In genomic region chr12:69345077-69345476, GRCh38 we compare ENCODE assay signal across 2 cellular contexts.
TF ChIP-seq lines count a peak whose summit lies in the region.

No MANE protein-coding gene starts in this region.

TF ChIP-seq in HEK293, 187 proteins besides CTCF, POLR2A, EP300 and RAD21 (continued from another document):
- TF ChIP-seq PRDM4 (tag by site-specific recombination; IDR thresholded peaks at IDR 0.05) (no peak), ZNF121 (tag by site-specific recombination; IDR thresholded peaks at IDR 0.05) (peak; percentile 62; the same call in 1 of the 2 replicates)

TF ChIP-seq in K562, 482 proteins besides CTCF, POLR2A, EP300 and RAD21 (continued from another document):
- TF ChIP-seq, protein P1, sequence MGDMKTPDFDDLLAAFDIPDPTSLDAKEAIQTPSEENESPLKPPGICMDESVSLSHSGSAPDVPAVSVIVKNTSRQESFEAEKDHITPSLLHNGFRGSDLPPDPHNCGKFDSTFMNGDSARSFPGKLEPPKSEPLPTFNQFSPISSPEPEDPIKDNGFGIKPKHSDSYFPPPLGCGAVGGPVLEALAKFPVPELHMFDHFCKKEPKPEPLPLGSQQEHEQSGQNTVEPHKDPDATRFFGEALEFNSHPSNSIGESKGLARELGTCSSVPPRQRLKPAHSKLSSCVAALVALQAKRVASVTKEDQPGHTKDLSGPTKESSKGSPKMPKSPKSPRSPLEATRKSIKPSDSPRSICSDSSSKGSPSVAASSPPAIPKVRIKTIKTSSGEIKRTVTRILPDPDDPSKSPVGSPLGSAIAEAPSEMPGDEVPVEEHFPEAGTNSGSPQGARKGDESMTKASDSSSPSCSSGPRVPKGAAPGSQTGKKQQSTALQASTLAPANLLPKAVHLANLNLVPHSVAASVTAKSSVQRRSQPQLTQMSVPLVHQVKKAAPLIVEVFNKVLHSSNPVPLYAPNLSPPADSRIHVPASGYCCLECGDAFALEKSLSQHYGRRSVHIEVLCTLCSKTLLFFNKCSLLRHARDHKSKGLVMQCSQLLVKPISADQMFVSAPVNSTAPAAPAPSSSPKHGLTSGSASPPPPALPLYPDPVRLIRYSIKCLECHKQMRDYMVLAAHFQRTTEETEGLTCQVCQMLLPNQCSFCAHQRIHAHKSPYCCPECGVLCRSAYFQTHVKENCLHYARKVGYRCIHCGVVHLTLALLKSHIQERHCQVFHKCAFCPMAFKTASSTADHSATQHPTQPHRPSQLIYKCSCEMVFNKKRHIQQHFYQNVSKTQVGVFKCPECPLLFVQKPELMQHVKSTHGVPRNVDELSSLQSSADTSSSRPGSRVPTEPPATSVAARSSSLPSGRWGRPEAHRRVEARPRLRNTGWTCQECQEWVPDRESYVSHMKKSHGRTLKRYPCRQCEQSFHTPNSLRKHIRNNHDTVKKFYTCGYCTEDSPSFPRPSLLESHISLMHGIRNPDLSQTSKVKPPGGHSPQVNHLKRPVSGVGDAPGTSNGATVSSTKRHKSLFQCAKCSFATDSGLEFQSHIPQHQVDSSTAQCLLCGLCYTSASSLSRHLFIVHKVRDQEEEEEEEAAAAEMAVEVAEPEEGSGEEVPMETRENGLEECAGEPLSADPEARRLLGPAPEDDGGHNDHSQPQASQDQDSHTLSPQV (IDR thresholded peaks at IDR 0.05) = no peak
